8 cellular contexts compared by ENCODE assay signal in the genomic region with DNA sequence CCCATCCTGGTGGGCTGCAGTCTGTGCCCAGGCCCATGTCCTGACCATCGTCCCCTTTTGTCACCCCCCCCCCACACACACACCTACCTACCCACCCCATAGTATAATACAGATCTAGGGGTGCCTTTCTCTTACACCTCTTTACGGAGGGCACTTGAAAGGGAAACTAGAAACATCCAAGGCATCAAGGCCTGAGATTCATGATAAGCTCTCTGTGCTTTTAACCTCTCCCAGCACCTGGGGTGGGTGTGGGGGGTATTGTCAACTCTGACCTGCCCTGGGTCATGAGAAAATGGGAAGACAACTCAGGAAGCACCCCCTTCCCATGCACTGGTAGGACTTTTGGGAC. TPM values are rescaled to one million over a fixed set of nuclear protein-coding genes. Genes with fewer than 3 reads are reported as not detected.
DNase-seq lines count a peak whose midpoint lies in the region; ATAC-seq and TF ChIP-seq lines count a peak whose summit lies in the region.

No MANE protein-coding gene starts in this region.

- TF ChIP-seq POLR2A in NB4 (IDR thresholded peaks at IDR 0.05; ENCODE audit: extremely low read depth, insufficient read length), result no peak

- no peaks in the 10 kb centered on the region for H3F3A ChIP-seq in neural cell (ENCODE audit: insufficient read depth, low read length, poor library complexity, severe bottlenecking)

- WGBS in ectodermal cell, 2 experiments, result 14 to 30% methylated on average over 2 of the region's 2 CpGs

- H3K4me2 ChIP-seq in neural cell (ENCODE audit: low read length), result peak overlapping the region; percentile 95

- H3K9me3 ChIP-seq in ectodermal cell (ENCODE audit: control insufficient read depth, low read length), result no peaks in the 10 kb centered on the region
- no peaks in the 10 kb centered on the region for H3K9me3 ChIP-seq in neural cell (ENCODE audit: low read length)

- H3K27ac ChIP-seq in ectodermal cell (ENCODE audit: insufficient read depth, low read depth, low read length, poor library complexity, severe bottlenecking) (peak overlapping the region; percentile 69), neural cell (ENCODE audit: low read length) (peak overlapping the region; percentile 98)

- H3K36me3 ChIP-seq in BJ (ENCODE audit: control insufficient read depth, insufficient read depth, low read length) (peaks cover 2% of the 10 kb centered on the region; the same call in 1 of the 2 replicates), ectodermal cell (ENCODE audit: control insufficient read depth, insufficient read depth, low read length) (no peaks in the 10 kb centered on the region), neural cell (ENCODE audit: insufficient read depth, low read length) (no peaks in the 10 kb centered on the region)

- TF ChIP-seq CTCF in BJ (IDR thresholded peaks at IDR 0.05; ENCODE audit: insufficient read depth, low read depth, low read length), result no peak
- no peak for TF ChIP-seq CTCF in NB4 (IDR thresholded peaks at IDR 0.05; ENCODE audit: low read depth, low read length)
- no peak for TF ChIP-seq CTCF in neural cell (IDR thresholded peaks at IDR 0.05; ENCODE audit: poor library complexity, severe bottlenecking)

- no peak for ATAC-seq in GM21360 (IDR thresholded peaks at IDR 0.05; ENCODE audit: unreplicated experiment)
- ATAC-seq in GM18511 (IDR thresholded peaks at IDR 0.05; ENCODE audit: unreplicated experiment), result no peak

- H3K27me3 ChIP-seq in BJ (ENCODE audit: control insufficient read depth, insufficient read depth, low read length), result no peaks in the 10 kb centered on the region
- H3K27me3 ChIP-seq in ectodermal cell (ENCODE audit: control insufficient read depth, insufficient read depth, low read length, poor library complexity, severe bottlenecking), result no peaks in the 10 kb centered on the region
- H3K27me3 ChIP-seq in neural cell (ENCODE audit: insufficient read depth, low read depth, low read length), result no peaks in the 10 kb centered on the region

- H3K4me3 ChIP-seq in BJ (ENCODE audit: low read depth, low read length) (peak overlapping the region; percentile 66), NB4 (ENCODE audit: low read depth, low read length) (peak overlapping the region; percentile 69), ectodermal cell (ENCODE audit: insufficient read depth, low read depth, low read length) (peak overlapping the region; percentile 86), neural cell (ENCODE audit: low read length) (peak overlapping the region; percentile 100)

- peak overlapping the region; percentile 48 for H2AFZ ChIP-seq in neural cell (ENCODE audit: low read depth, low read length)

- H3K79me2 ChIP-seq in neural cell (replicated peaks; ENCODE audit: insufficient read depth, low read length), result peaks cover 60% of the 10 kb centered on the region

- H3K9ac ChIP-seq in neural cell (ENCODE audit: low read length), result peak overlapping the region; percentile 98

- H4K20me1 ChIP-seq in neural cell (ENCODE audit: insufficient read depth), result no peaks in the 10 kb centered on the region

- no peak for TF ChIP-seq EP300 in neural cell (conservative IDR thresholded peaks at IDR 0.05; ENCODE audit: poor library complexity, severe bottlenecking)

- CTCF ChIA-PET in BJ (lab: Yijun Ruan, JAX), result interaction anchor here (0.6 to 1.8 kb wide), 13 partner anchors 9 to 181 kb away, joined by 3 to 11 read pairs (median 3); partner anchors contain the start of genes KPTN and NAPA

- TF ChIP-seq RAD21 in neural cell (conservative IDR thresholded peaks at IDR 0.05), result no peak

- no peak for DNase-seq in BJ (ENCODE audit: low read depth)
- DNase-seq in NB4 (ENCODE audit: low read depth), result no peak
- DNase-seq in kidney tubule cell (ENCODE audit: low spot score), result no peak
- DNase-seq in stimulated activated CD4-positive, alpha-beta T cell treated with anti-CD3 and anti-CD28 coated beads, Interleukin-4, amount 100 ng/mL, for 4 hours, result no peak

- H3K9me2 ChIP-seq in neural cell (ENCODE audit: insufficient read depth, low read length), result no peaks in the 10 kb centered on the region

- H3K4me1 ChIP-seq in ectodermal cell (ENCODE audit: control insufficient read depth, insufficient read depth, low read length), result peaks cover 19% of the 10 kb centered on the region

- POLR2A ChIA-PET in BJ (lab: Charles Lee), result interaction anchor here (0.7 kb wide), 1 partner anchor 10 kb away, joined by 4 read pairs; no protein-coding TSS in a partner anchor

TF ChIP-seq in neural cell, 6 proteins besides CTCF, POLR2A, EP300 and RAD21:
- peak; percentile 6 for TF ChIP-seq MXI1 (conservative IDR thresholded peaks at IDR 0.05; ENCODE audit: poor library complexity, severe bottlenecking)
- TF ChIP-seq EZH2 (IDR thresholded peaks at IDR 0.05; ENCODE audit: borderline replicate concordance, insufficient read depth, low read length, poor library complexity, severe bottlenecking), result no peak

RNA-seq across cellular contexts. Expression of gene BICRA, which starts 1.6 kb away (rescaled TPM):
- polyA plus RNA-seq in BJ (2011; rRNA removed) (0.53 and 0.63 TPM in 2 replicates), neural cell (0.11 and 3.4 TPM in 2 replicates)
- 3.9 and 4.9 TPM in 2 replicates for polyA minus RNA-seq in BJ (2011; rRNA and poly(A)+ RNA removed)
- polyA plus RNA-seq in ectodermal cell (2013, experiment 1 of 4), result 25.3 TPM
- 27.8 TPM for polyA plus RNA-seq in ectodermal cell (2013, experiment 2 of 4)
- polyA plus RNA-seq in ectodermal cell (2013, experiment 3 of 4), result 21.2 TPM
- polyA plus RNA-seq in ectodermal cell (2013, experiment 4 of 4), result 22.4 TPM
- 17.0 and 20.4 TPM in 2 replicates for polyA minus RNA-seq in neural cell

RNA-seq across cellular contexts. Expression of gene ZNF541, which starts 37.6 kb away (rescaled TPM):
- polyA plus RNA-seq in BJ (2011; rRNA removed) (0.05 and 0.06 TPM in 2 replicates), neural cell (not detected in 2 replicates)
- polyA minus RNA-seq in BJ (2011; rRNA and poly(A)+ RNA removed), result not detected in 2 replicates
- polyA plus RNA-seq in ectodermal cell (2013, experiment 1 of 4), result not detected
- not detected for polyA plus RNA-seq in ectodermal cell (2013, experiment 2 of 4)
- polyA plus RNA-seq in ectodermal cell (2013, experiment 3 of 4), result not detected
- 0.04 TPM for polyA plus RNA-seq in ectodermal cell (2013, experiment 4 of 4)
- polyA minus RNA-seq in neural cell, result not detected in 2 replicates
